30 cellular contexts compared by ENCODE assay signal in genomic region chr17:51524524-51524923, GRCh38.
"Had no signal": no experiment of that assay in that cellular context is flagged by ENCODE, and none has a peak within 500 bp of the region (broad histone marks: within the 10 kb centered on the region; RNA-seq: fewer than 3 reads in every experiment).

No MANE protein-coding gene starts in this region.

- H3K9me3 ChIP-seq: adrenal gland, ascending aorta, body of pancreas, breast epithelium had no signal

- H3K36me3 ChIP-seq: adrenal gland, ascending aorta, brain microvascular endothelial cell, breast epithelium, cardiac muscle cell had no signal

- ATAC-seq: activated naive CD4-positive, alpha-beta T cell treated with anti-CD3 and anti-CD28 coated beads, Interleukin-2, amount 50 U/mL, for 72 hours; activated naive CD8-positive, alpha-beta T cell treated with anti-CD3 and anti-CD28 coated beads, Interleukin-2, amount 50 U/mL, for 24 hours; activated T-cell treated with anti-CD3 and anti-CD28 coated beads, Interleukin-2, amount 50 U/mL, for 4 hours; activated T-cell treated with anti-CD3 and anti-CD28 coated beads, Interleukin-2, amount 50 U/mL, for 72 hours; activated T-helper 17 cell treated with anti-CD3 and anti-CD28 coated beads, Interleukin-2, amount 50 U/mL, for 72 hours; body of pancreas had no signal

- H3K27ac ChIP-seq: adrenal gland, ascending aorta, body of pancreas, brain microvascular endothelial cell, breast epithelium, cardiac muscle cell had no signal

- H3K27me3 ChIP-seq: adrenal gland, ascending aorta, body of pancreas, brain microvascular endothelial cell, breast epithelium, cardiac muscle cell had no signal

- H3K4me3 ChIP-seq: adrenal gland, ascending aorta, body of pancreas, breast epithelium, cardiac muscle cell had no signal

- H3K4me1 ChIP-seq: adrenal gland, ascending aorta, body of pancreas, breast epithelium had no signal

- DNase-seq: activated effector memory CD4-positive, alpha-beta T cell treated with anti-CD3 and anti-CD28 coated beads, Interleukin-2, amount 50 U/mL, for 16 hours; activated effector memory CD4-positive, alpha-beta T cell treated with Interleukin-2 at 50 U/mL for 16 hours; activated gamma-delta T cell; activated gamma-delta T cell treated with Interleukin-2 at 50 U/mL for 16 hours; activated naive CD4-positive, alpha-beta T cell; activated naive CD4-positive, alpha-beta T cell treated with anti-CD3 and anti-CD28 coated beads for 36 hours; activated naive CD4-positive, alpha-beta T cell treated with anti-CD3 and anti-CD28 coated beads, Interleukin-2, amount 10 ng/mL, durations not matched to agents 7 days and 5 days; activated naive CD4-positive, alpha-beta T cell treated with anti-CD3 and anti-CD28 coated beads, Interleukin-2, amount 50 U/mL, for 16 hours; activated naive CD4-positive, alpha-beta T cell treated with Interleukin-2 at 50 U/mL for 16 hours; activated naive CD8-positive, alpha-beta T cell treated with anti-CD3 and anti-CD28 coated beads for 36 hours; activated naive CD8-positive, alpha-beta T cell treated with anti-CD3 and anti-CD28 coated beads, Interleukin-2, amount 10 ng/mL, durations not matched to agents 7 days and 5 days; activated naive CD8-positive, alpha-beta T cell treated with anti-CD3 and anti-CD28 coated beads, Interleukin-2, amount 50 U/mL, for 24 hours; activated T-cell treated with anti-CD3 and anti-CD28 coated beads, Interleukin-2, amount 50 U/mL, for 4 hours; activated T-cell treated with anti-CD3 and anti-CD28 coated beads, Interleukin-2, amount 50 U/mL, for 48 hours; activated T-cell treated with anti-CD3 and anti-CD28 coated beads, Interleukin-2, amount 50 U/mL, for 72 hours; adrenal gland; amniotic stem cell; amygdala; anterior cingulate cortex; aorta; body of pancreas; brain microvascular endothelial cell; caudate nucleus; central memory CD4-positive, alpha-beta T cell; cerebellar nuclear complex had no signal
